Comparison of ENCODE assay signal across 29 cellular contexts in genomic region chrX:55713635-55714034, GRCh38.
"Had no signal": no experiment of that assay in that cellular context is flagged by ENCODE, and none has a peak within 500 bp of the region (broad histone marks: within the 10 kb centered on the region; RNA-seq: fewer than 3 reads in every experiment).

No MANE protein-coding gene starts in this region.

- H3K27ac Mint-ChIP-seq: activated CD4-positive, alpha-beta T cell treated with anti-CD3 and anti-CD28 coated beads, Interleukin-2, amount 10 ng/mL, durations not matched to agents 24 days and 14 days; activated CD8-positive, alpha-beta T cell treated with anti-CD3 and anti-CD28 coated beads for 36 hours; activated naive CD4-positive, alpha-beta T cell treated with anti-CD3 and anti-CD28 coated beads, Interleukin-2, amount 50 U/mL, for 24 hours; activated naive CD8-positive, alpha-beta T cell treated with anti-CD3 and anti-CD28 coated beads, Interleukin-2, amount 10 ng/mL, durations not matched to agents 7 days and 5 days; activated T-helper 2 cell treated with anti-CD3 and anti-CD28 coated beads, Interferon-gamma antibody, Interleukin-2, Interleukin-4, amounts not matched to agents 10 μg/mL and 5 μg/mL and 100 μg/mL, durations not matched to agents 14 hours and 24 hours and 36 hours; T-helper 1 cell treated with Interleukin-12 subunit alpha and Interleukin-12 subunit beta and Interleukin-4 antibody, amounts not matched to agents 30 μg/mL and 1 μg/mL, for 36 hours; T-helper 2 cell treated with Interferon-gamma antibody and Interleukin-4, amounts not matched to agents 5 μg/mL and 100 μg/mL, for 36 hours had no signal

- H3K27ac ChIP-seq: ascending aorta, cardiac muscle cell, KMS-11, SJSA1, WERI-Rb-1 had no signal

- H3K9me3 ChIP-seq: ascending aorta, SJSA1 had no signal

- DNase-seq: activated CD4-positive, alpha-beta T cell treated with anti-CD3 and anti-CD28 coated beads for 1 hour; activated CD4-positive, alpha-beta T cell treated with anti-CD3 and anti-CD28 coated beads, Interleukin-2, amount 10 ng/mL, durations not matched to agents 24 days and 14 days; activated CD4-positive, alpha-beta T cell treated with anti-CD3 and anti-CD28 coated beads, Interleukin-2, amount 50 U/mL, for 4 hours; activated CD4-positive, CD25-positive, alpha-beta regulatory T cell; activated CD8-positive, alpha-beta T cell treated with anti-CD3 and anti-CD28 coated beads for 36 hours; activated gamma-delta T cell; activated naive CD4-positive, alpha-beta T cell treated with Interleukin-2 at 50 U/mL for 16 hours; activated naive CD8-positive, alpha-beta T cell treated with anti-CD3 and anti-CD28 coated beads, Interleukin-2, amount 10 ng/mL, durations not matched to agents 7 days and 5 days; activated T-cell treated with anti-CD3 and anti-CD28 coated beads, Interleukin-2, amount 50 U/mL, for 1 hour; amygdala; NCI-H1105; NCI-H1436 treated with DMSO at 0.1 percent for 48 hours; NCI-H1694 treated with DMSO at 0.1 percent for 48 hours; NCI-H2029; NCI-H345; NCI-H524 treated with DMSO at 0.1 percent for 48 hours; SHP77 treated with DMSO at 0.1 percent for 48 hours; SK-N-SH; WERI-Rb-1 had no signal

- H3K4me3 ChIP-seq: ascending aorta, cardiac muscle cell, SJSA1 had no signal

- H3K27me3 ChIP-seq: ascending aorta, cardiac muscle cell, SJSA1 had no signal

- H3K9ac ChIP-seq: KMS-11, SK-N-SH had no signal

- H3K4me3 Mint-ChIP-seq: activated CD4-positive, alpha-beta T cell treated with anti-CD3 and anti-CD28 coated beads, Interleukin-2, amount 10 ng/mL, durations not matched to agents 24 days and 14 days; activated CD8-positive, alpha-beta T cell treated with anti-CD3 and anti-CD28 coated beads for 36 hours; activated naive CD4-positive, alpha-beta T cell treated with anti-CD3 and anti-CD28 coated beads, Interleukin-2, amount 50 U/mL, for 24 hours; activated naive CD8-positive, alpha-beta T cell treated with anti-CD3 and anti-CD28 coated beads, Interleukin-2, amount 10 ng/mL, durations not matched to agents 7 days and 5 days; central memory CD8-positive, alpha-beta T cell; T-helper 1 cell treated with Interleukin-12 subunit alpha and Interleukin-12 subunit beta and Interleukin-4 antibody, amounts not matched to agents 30 μg/mL and 1 μg/mL, for 36 hours; T-helper 2 cell treated with Interferon-gamma antibody and Interleukin-4, amounts not matched to agents 5 μg/mL and 100 μg/mL, for 36 hours had no signal

- H3K27me3 Mint-ChIP-seq: activated CD4-positive, alpha-beta T cell treated with anti-CD3 and anti-CD28 coated beads, Interleukin-2, amount 10 ng/mL, durations not matched to agents 24 days and 14 days; activated CD8-positive, alpha-beta T cell treated with anti-CD3 and anti-CD28 coated beads for 36 hours; activated naive CD4-positive, alpha-beta T cell treated with anti-CD3 and anti-CD28 coated beads, Interleukin-2, amount 50 U/mL, for 24 hours; activated naive CD8-positive, alpha-beta T cell treated with anti-CD3 and anti-CD28 coated beads, Interleukin-2, amount 10 ng/mL, durations not matched to agents 7 days and 5 days; central memory CD8-positive, alpha-beta T cell had no signal

- H3K36me3 ChIP-seq: ascending aorta, cardiac muscle cell, SJSA1, WERI-Rb-1 had no signal

- H3K9me3 Mint-ChIP-seq: activated CD4-positive, alpha-beta T cell treated with anti-CD3 and anti-CD28 coated beads, Interleukin-2, amount 10 ng/mL, durations not matched to agents 24 days and 14 days; activated naive CD4-positive, alpha-beta T cell treated with anti-CD3 and anti-CD28 coated beads, Interleukin-2, amount 50 U/mL, for 24 hours; activated naive CD8-positive, alpha-beta T cell treated with anti-CD3 and anti-CD28 coated beads, Interleukin-2, amount 10 ng/mL, durations not matched to agents 7 days and 5 days; central memory CD8-positive, alpha-beta T cell had no signal

- ATAC-seq: activated CD8-positive, alpha-beta T cell treated with anti-CD3 and anti-CD28 coated beads for 36 hours; Panc1 had no signal

- H3K36me3 Mint-ChIP-seq: activated naive CD8-positive, alpha-beta T cell treated with anti-CD3 and anti-CD28 coated beads, Interleukin-2, amount 10 ng/mL, durations not matched to agents 7 days and 5 days had no signal
